Comparison of ENCODE assay signal across 19 cellular contexts in the genomic region with DNA sequence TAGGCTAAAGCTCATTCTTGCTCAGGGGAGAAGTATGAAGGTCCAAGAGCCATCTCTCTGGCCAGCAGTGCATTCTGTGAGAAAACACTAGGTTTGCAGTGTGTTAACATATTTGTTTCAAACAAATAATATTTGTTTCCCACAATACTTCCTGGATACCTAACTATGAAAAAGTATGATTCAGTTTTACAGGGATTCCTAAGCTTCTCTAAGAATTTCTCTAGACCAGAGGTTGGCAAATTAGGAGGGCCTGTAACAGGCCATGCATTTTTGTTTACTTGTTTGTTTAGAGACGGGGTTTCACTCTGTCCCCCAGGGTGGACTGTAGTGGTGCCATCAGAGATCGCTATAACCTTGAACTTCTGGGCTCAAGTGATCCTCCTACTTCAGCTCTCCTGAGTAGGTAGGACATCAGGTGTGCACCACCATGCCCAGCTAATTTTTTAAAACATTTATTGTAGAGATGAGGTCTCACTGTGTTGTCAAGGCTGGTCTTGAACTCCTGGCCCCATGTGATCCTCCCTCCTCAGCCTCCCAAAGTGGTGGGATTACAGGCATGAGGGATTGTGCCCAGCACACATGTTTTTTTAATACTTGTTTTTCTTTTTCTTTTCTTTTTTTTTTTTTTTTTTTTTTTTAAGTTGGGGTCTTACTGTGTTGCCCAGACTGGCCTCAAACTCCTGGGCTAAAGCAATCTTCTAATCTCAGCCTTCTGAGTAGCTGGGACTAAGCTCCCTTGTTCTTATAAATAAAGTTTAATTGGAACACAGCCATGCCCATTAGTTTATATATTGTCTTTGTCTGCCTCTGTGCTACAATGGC.
DNase-seq lines count a peak whose midpoint lies in the region; ATAC-seq, FAIRE-seq and TF ChIP-seq lines count a peak whose summit lies in the region.
"Had no signal": no experiment of that assay in that cellular context is flagged by ENCODE, and none has a peak within 500 bp of the region (broad histone marks: within the 10 kb centered on the region; RNA-seq: fewer than 3 reads in every experiment).

No MANE protein-coding gene starts in this region.

- H2AFZ ChIP-seq in PC-9, result no peak overlapping the region
- no peak overlapping the region for H2AFZ ChIP-seq in endothelial cell of umbilical vein (ENCODE audit: low read depth, low read length)

- intact Hi-C loops in PC-9 (cut with micrococcal nuclease; ENCODE audit: unreplicated experiment) (loop anchor here (2.0 to 10.0 kb wide), 2 partner anchors 359 to 1301 kb away; a partner anchor contains a TSS), endothelial cell of umbilical vein (cut with micrococcal nuclease) (loop anchor here (2.0 kb wide), 1 partner anchor 15 kb away; no protein-coding TSS in a partner anchor), sigmoid colon (cut with DNase I) (no loop called here), sciatic nerve (cut with DNase I) (no loop called here)

- no peaks in the 10 kb centered on the region for H3K36me3 Mint-ChIP-seq in mesothelial cell of epicardium
- H3K36me3 Mint-ChIP-seq: activated naive CD8-positive, alpha-beta T cell; natural killer cell treated with Interleukin-12 subunit alpha and Interleukin-12 subunit beta and Interleukin-15 and Interleukin-18, amount 100 ng/mL, for 72 hours had no signal

- H3K9me3 Mint-ChIP-seq in mesothelial cell of epicardium, result no peaks in the 10 kb centered on the region
- H3K9me3 Mint-ChIP-seq: activated T-cell treated with anti-CD3 and anti-CD28 coated beads, Interleukin-2, amount 50 U/mL, for 4 hours; natural killer cell treated with Interleukin-12 subunit alpha and Interleukin-12 subunit beta and Interleukin-15 and Interleukin-18, amount 100 ng/mL, for 72 hours had no signal

- ATAC-seq in GM21423 (IDR thresholded peaks at IDR 0.05; ENCODE audit: unreplicated experiment) (no peak), sciatic nerve (no peak)
- ATAC-seq: activated T-cell treated with anti-CD3 and anti-CD28 coated beads, Interleukin-2, amount 50 U/mL, for 4 hours; lower lobe of right lung; natural killer cell treated with Interleukin-12 subunit alpha and Interleukin-12 subunit beta and Interleukin-15 and Interleukin-18, amount 100 ng/mL, for 72 hours had no signal

- WGBS in sigmoid colon, 2 donors, result 85 to 91% methylated on average over 2 of the region's 2 CpGs

- H3K9me3 ChIP-seq in PC-9 (ENCODE audit: insufficient read depth, low read depth), result 0 out of 2 replicates have a peak, but pooled peaks cover 1% of the 10 kb centered on the region
- H3K9me3 ChIP-seq in endothelial cell of umbilical vein (replicated peaks; ENCODE audit: control insufficient read depth, insufficient read depth, low read length), result no peaks in the 10 kb centered on the region
- no peaks in the 10 kb centered on the region for H3K9me3 ChIP-seq in sigmoid colon
- H3K9me3 ChIP-seq: lower lobe of right lung, stomach had no signal

- H3K4me1 ChIP-seq in PC-9 (replicated peaks; ENCODE audit: insufficient read depth) (peaks cover 64% of the 10 kb centered on the region), endothelial cell of umbilical vein (ENCODE audit: control insufficient read depth, extremely low read depth, insufficient read depth, low read length) (peaks cover 68% of the 10 kb centered on the region), sigmoid colon (no peaks in the 10 kb centered on the region)

- H3K27me3 ChIP-seq in PC-9 (ENCODE audit: insufficient read depth, low read depth), result no peaks in the 10 kb centered on the region
- no peaks in the 10 kb centered on the region for H3K27me3 ChIP-seq in endothelial cell of umbilical vein (ENCODE audit: control insufficient read depth in 2 of 2, insufficient read depth in 2 of 2, low read length in 2 of 2)
- no peaks in the 10 kb centered on the region for H3K27me3 ChIP-seq in sigmoid colon
- H3K27me3 ChIP-seq: stomach had no signal

- no peak for TF ChIP-seq POLR2A in endothelial cell of umbilical vein (IDR thresholded peaks at IDR 0.05; ENCODE audit: low read depth, low read length)
- no peak for TF ChIP-seq POLR2A in sigmoid colon (IDR thresholded peaks at IDR 0.05)

- DNase-seq in ELR (ENCODE audit: low read depth), result peak; percentile 47
- DNase-seq in PC-9, result peak in 1 of 2 experiments; percentile 86
- no peak for DNase-seq in endothelial cell of umbilical vein (ENCODE audit: low read depth, low spot score)
- no peak for DNase-seq in mesothelial cell of epicardium (ENCODE audit: low spot score in 2 of 2, unreplicated experiment in 2 of 2)
- no peak for DNase-seq in sigmoid colon
- no peak for DNase-seq in HuH-7.5 (ENCODE audit: low spot score)
- DNase-seq in sciatic nerve (ENCODE audit: low spot score), result no peak
- DNase-seq: activated CD4-positive, alpha-beta T cell treated with anti-CD3 and anti-CD28 coated beads, Interleukin-2, amount 50 U/mL, for 4 hours; activated T-cell treated with anti-CD3 and anti-CD28 coated beads, Interleukin-2, amount 50 U/mL, for 4 hours; caudate nucleus; effector CD8-positive, alpha-beta T cell; HCEC 1CT; lower lobe of right lung; NCI-H2029 treated with DMSO at 0.1 percent for 48 hours; OCI-M1; stomach had no signal

- H3K9me1 ChIP-seq in endothelial cell of umbilical vein (replicated peaks; ENCODE audit: control insufficient read depth, extremely low read depth, insufficient read depth, low read length), result no peaks in the 10 kb centered on the region

- H3K4me3 Mint-ChIP-seq in mesothelial cell of epicardium, result no peak overlapping the region
- H3K4me3 Mint-ChIP-seq: activated naive CD8-positive, alpha-beta T cell; activated T-cell treated with anti-CD3 and anti-CD28 coated beads, Interleukin-2, amount 50 U/mL, for 4 hours; natural killer cell treated with Interleukin-12 subunit alpha and Interleukin-12 subunit beta and Interleukin-15 and Interleukin-18, amount 100 ng/mL, for 72 hours had no signal

- POLR2A ChIA-PET in PC-9 (lab: Charles Lee; ENCODE audit: unreplicated experiment) (interaction anchor here (1.3 kb wide), 1 partner anchor 73 kb away, joined by 8 read pairs; no protein-coding TSS in a partner anchor), endothelial cell of umbilical vein (lab: Charles Lee) (interaction anchor here (2.0 kb wide), 1 partner anchor 73 kb away, joined by 8 read pairs; no protein-coding TSS in a partner anchor)

- CTCF ChIA-PET in PC-9 (lab: Charles Lee), result interaction anchor here (0.6 to 1.1 kb wide), 2 partner anchors 50 to 131 kb away, joined by 4 to 5 read pairs; no protein-coding TSS in a partner anchor
- CTCF ChIA-PET in endothelial cell of umbilical vein (lab: Charles Lee), result interaction anchor here (0.7 to 2.1 kb wide), 8 partner anchors 11 to 141 kb away, joined by 3 to 8 read pairs (median 4); no protein-coding TSS in a partner anchor

- H3K9ac ChIP-seq in endothelial cell of umbilical vein (replicated peaks; ENCODE audit: extremely low read depth, insufficient read depth, low read length), result peak overlapping the region; percentile 19

- H3K4me2 ChIP-seq in PC-9 (peak overlapping the region; percentile 60), endothelial cell of umbilical vein (ENCODE audit: insufficient read depth, low read length) (no peak overlapping the region)

- dilution Hi-C loops in endothelial cell of umbilical vein (cut with MboI; ENCODE audit: extremely low pct_ligation_motif_present, low sequenced_read_pairs), result no loop called here

- H4K20me1 ChIP-seq in PC-9 (ENCODE audit: insufficient read depth), result no peaks in the 10 kb centered on the region
- H4K20me1 ChIP-seq in endothelial cell of umbilical vein (replicated peaks; ENCODE audit: control insufficient read depth, extremely low read depth, insufficient read depth, low read length), result no peaks in the 10 kb centered on the region

- peaks cover 42% of the 10 kb centered on the region for H3K4me1 Mint-ChIP-seq in mesothelial cell of epicardium

- no TSS peak for BruUV-seq in PC-9 (replicated peaks; lab: Mats Ljungman, UMichigan)
- no TSS peak for BruUV-seq in endothelial cell of umbilical vein (replicated peaks; lab: Mats Ljungman, UMichigan)

- H3K27me3 Mint-ChIP-seq in mesothelial cell of epicardium (ENCODE audit: low read depth), result no peaks in the 10 kb centered on the region
- H3K27me3 Mint-ChIP-seq: activated naive CD8-positive, alpha-beta T cell had no signal

- no peak overlapping the region for H3K4me3 ChIP-seq in PC-9
- H3K4me3 ChIP-seq in endothelial cell of umbilical vein (replicated peaks in 1 of 3; ENCODE audit: insufficient read depth in 1 of 3, low read depth in 1 of 3, low read length in 3 of 3), result no peak overlapping the region
- no peak overlapping the region for H3K4me3 ChIP-seq in sigmoid colon
- H3K4me3 ChIP-seq: lower lobe of right lung, stomach had no signal

- TF ChIP-seq EP300 in sigmoid colon (IDR thresholded peaks at IDR 0.05), result no peak

- peak overlapping the region; percentile 81 for H3K27ac Mint-ChIP-seq in mesothelial cell of epicardium
- H3K27ac Mint-ChIP-seq: activated naive CD8-positive, alpha-beta T cell; natural killer cell treated with Interleukin-12 subunit alpha and Interleukin-12 subunit beta and Interleukin-15 and Interleukin-18, amount 100 ng/mL, for 72 hours had no signal

- no peak for FAIRE-seq in endothelial cell of umbilical vein (lab: Jason Lieb, UNC)

- no peaks in the 10 kb centered on the region for H3K36me3 ChIP-seq in PC-9 (ENCODE audit: low read depth)
- peaks cover 0 to 4% of the 10 kb centered on the region in 2 experiments for H3K36me3 ChIP-seq in endothelial cell of umbilical vein (ENCODE audit: control insufficient read depth in 2 of 2, extremely low read depth in 1 of 2, insufficient read depth in 2 of 2, low read length in 2 of 2)
- H3K36me3 ChIP-seq in sigmoid colon, result no peaks in the 10 kb centered on the region
- H3K36me3 ChIP-seq: lower lobe of right lung, stomach had no signal

- no peaks in the 10 kb centered on the region for H3K9me2 ChIP-seq in PC-9 (ENCODE audit: insufficient read depth)

- H3F3A ChIP-seq in PC-9 (ENCODE audit: insufficient read depth, low read depth), result peaks cover 17% of the 10 kb centered on the region; the same call in 1 of the 2 replicates

- H3K27ac ChIP-seq in PC-9 (peak overlapping the region; percentile 82), endothelial cell of umbilical vein (ENCODE audit: insufficient read depth, low read depth, low read length) (peak overlapping the region; percentile 85), sigmoid colon (no peak overlapping the region)
- H3K27ac ChIP-seq: lower lobe of right lung, stomach had no signal

- TF ChIP-seq CTCF in PC-9 (conservative IDR thresholded peaks at IDR 0.05), result no peak
- TF ChIP-seq CTCF in endothelial cell of umbilical vein (IDR thresholded peaks at IDR 0.05; ENCODE audit: extremely low read depth in 1 of 2, insufficient read depth in 1 of 2, low read depth in 1 of 2, low read length in 2 of 2), result no peak
- no peak for TF ChIP-seq CTCF in mesothelial cell of epicardium (IDR thresholded peaks at IDR 0.05; ENCODE audit: unreplicated experiment)
- no peak for TF ChIP-seq CTCF in sigmoid colon (IDR thresholded peaks at IDR 0.05)

- H3K79me2 ChIP-seq in PC-9 (ENCODE audit: low read depth) (peaks cover 5% of the 10 kb centered on the region; the same call in 1 of the 2 replicates), endothelial cell of umbilical vein (ENCODE audit: control insufficient read depth, insufficient read depth, low read length) (peaks cover 30% of the 10 kb centered on the region)

TF ChIP-seq in endothelial cell of umbilical vein, 7 proteins besides CTCF, POLR2A, EP300 and RAD21 (continues in another document):
- TF ChIP-seq MYC (IDR thresholded peaks at IDR 0.05; ENCODE audit: low read depth, low read length) (no peak), GATA2 (IDR thresholded peaks at IDR 0.05; ENCODE audit: insufficient read depth, insufficient read length, low read depth, low read length) (no peak)

Comparison
In these comparisons a context has a peak if more than half of its experiments do, and no peak if none do; other contexts are left out.
1. H3K27ac ChIP-seq: peak in PC-9 (single experiment) and endothelial cell of umbilical vein (single experiment); none in sigmoid colon (0 of 4).
2. intact Hi-C loops: an anchor here in PC-9 (2.0 to 10.0 kb wide) and endothelial cell of umbilical vein (2.0 kb wide); none called in sigmoid colon and sciatic nerve.